ENCODE assay signal across 12 cellular contexts in the genomic region with DNA sequence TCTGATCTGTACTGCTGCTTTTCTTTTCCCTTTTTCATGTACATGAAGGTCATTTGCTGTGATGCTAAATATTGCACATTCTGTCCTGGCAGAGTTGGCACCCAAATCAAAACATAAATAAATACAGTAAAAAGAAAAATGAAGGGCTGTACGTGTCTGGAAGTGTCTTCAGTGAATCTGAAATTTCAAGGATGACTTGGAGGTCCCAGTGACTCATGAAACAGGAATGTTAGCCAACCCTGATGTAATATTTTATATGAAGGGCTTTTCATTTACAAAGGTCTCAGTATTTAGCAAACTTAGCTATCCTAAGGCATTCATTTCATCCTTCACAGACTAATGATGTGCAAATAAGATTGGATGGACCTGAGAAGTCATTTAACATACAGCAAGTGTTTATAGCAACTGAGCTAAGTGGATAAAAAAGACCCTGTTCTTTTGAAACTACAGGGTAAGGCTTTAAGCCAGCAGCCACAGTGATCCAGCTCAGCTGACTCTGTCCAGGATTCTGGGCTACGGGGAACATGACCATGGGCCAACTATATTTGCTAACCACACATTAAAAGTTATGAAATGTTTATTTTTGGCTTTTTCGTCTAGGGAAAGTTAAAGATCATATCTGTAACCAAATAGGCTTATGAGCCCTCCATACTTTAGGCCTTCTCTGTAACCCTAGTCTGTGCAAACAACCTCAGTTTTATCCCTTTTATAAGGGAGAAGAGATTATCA.
DNase-seq lines count a peak whose midpoint lies in the region; ATAC-seq, FAIRE-seq and TF ChIP-seq lines count a peak whose summit lies in the region.
"Had no signal": no experiment of that assay in that cellular context is flagged by ENCODE, and none has a peak within 500 bp of the region (broad histone marks: within the 10 kb centered on the region; RNA-seq: fewer than 3 reads in every experiment).

No MANE protein-coding gene starts in this region.

- H3K36me3 ChIP-seq in bronchial epithelial cell (ENCODE audit: control insufficient read depth, insufficient read depth, low read length) (no peaks in the 10 kb centered on the region), left lung (no peaks in the 10 kb centered on the region)
- H3K36me3 ChIP-seq: BLaER1 had no signal

- intact Hi-C loops in left lung (cut with DNase I) = no loop called here

- ATAC-seq in left lung (peak; percentile 76), HG02973 (IDR thresholded peaks at IDR 0.05; ENCODE audit: unreplicated experiment) (no peak)

- TF ChIP-seq CTCF in bronchial epithelial cell (IDR thresholded peaks at IDR 0.05; ENCODE audit: insufficient read depth, low read length, severe bottlenecking) = no peak
- no peak for TF ChIP-seq CTCF in left lung (IDR thresholded peaks at IDR 0.05)
- no peak for TF ChIP-seq CTCF in GM13976 (IDR thresholded peaks at IDR 0.05; ENCODE audit: borderline replicate concordance, control extremely low read depth, extremely low read depth, insufficient read depth, missing control alignments)

- H3K4me3 ChIP-seq in bronchial epithelial cell (ENCODE audit: low read depth, low read length) (no peak overlapping the region), left lung (no peak overlapping the region)
- H3K4me3 ChIP-seq: BLaER1 had no signal

- peak; percentile 71 for DNase-seq in ACHN
- DNase-seq in LHCN-M2 (ENCODE audit: low read depth) = peak; percentile 82
- DNase-seq in bronchial epithelial cell (ENCODE audit: low read depth) = peak; percentile 72
- peak in 1 of 2 donors; percentile 47 for DNase-seq in left lung
- DNase-seq in A172 (ENCODE audit: low spot score) = no peak
- no peak for DNase-seq in NCI-H345 (lab: John Stamatoyannopoulos, UW)
- no peak for DNase-seq in GM13976 (ENCODE audit: low spot score)
- DNase-seq: activated CD4-positive, CD25-positive, alpha-beta regulatory T cell treated with anti-CD3 and anti-CD28 coated beads, Interleukin-2, amount 50 U/mL, for 72 hours; NCI-H2171 treated with DMSO at 0.1 percent for 48 hours; SHP77 had no signal

- in situ Hi-C loops in ACHN (cut with HindIII; ENCODE audit: low pct_ligation_motif_present, low pct_unique_long_range_greater_than_20kb, low sequenced_read_pairs) = no loop called here
- in situ Hi-C loops in GM13976 (cut with MboI; ENCODE audit: low sequenced_read_pairs, unreplicated experiment) = no loop called here

- H3K9me3 ChIP-seq in left lung = no peaks in the 10 kb centered on the region
- H3K9me3 ChIP-seq: BLaER1 had no signal

- H3K27me3 ChIP-seq in bronchial epithelial cell (ENCODE audit: control insufficient read depth, insufficient read depth, low read length) (no peaks in the 10 kb centered on the region), left lung (no peaks in the 10 kb centered on the region)
- H3K27me3 ChIP-seq: BLaER1 had no signal

- H3K4me1 ChIP-seq in left lung = no peaks in the 10 kb centered on the region
- H3K4me1 ChIP-seq: BLaER1 had no signal

- H3K27ac ChIP-seq in left lung = peak overlapping the region in 1 of 2 donors; percentile 43
- H3K27ac ChIP-seq: BLaER1 had no signal

- FAIRE-seq in bronchial epithelial cell (lab: Jason Lieb, UNC) = no peak

Comparison
In these comparisons a context has a peak if more than half of its experiments do, and no peak if none do; other contexts are left out.
1. DNase-seq: peak in ACHN (single experiment), LHCN-M2 (single experiment) and bronchial epithelial cell (single experiment); none in A172 (single experiment), NCI-H345 (single experiment) and GM13976 (single experiment).